Comparison of ENCODE assay signal across 12 cellular contexts in the genomic region with DNA sequence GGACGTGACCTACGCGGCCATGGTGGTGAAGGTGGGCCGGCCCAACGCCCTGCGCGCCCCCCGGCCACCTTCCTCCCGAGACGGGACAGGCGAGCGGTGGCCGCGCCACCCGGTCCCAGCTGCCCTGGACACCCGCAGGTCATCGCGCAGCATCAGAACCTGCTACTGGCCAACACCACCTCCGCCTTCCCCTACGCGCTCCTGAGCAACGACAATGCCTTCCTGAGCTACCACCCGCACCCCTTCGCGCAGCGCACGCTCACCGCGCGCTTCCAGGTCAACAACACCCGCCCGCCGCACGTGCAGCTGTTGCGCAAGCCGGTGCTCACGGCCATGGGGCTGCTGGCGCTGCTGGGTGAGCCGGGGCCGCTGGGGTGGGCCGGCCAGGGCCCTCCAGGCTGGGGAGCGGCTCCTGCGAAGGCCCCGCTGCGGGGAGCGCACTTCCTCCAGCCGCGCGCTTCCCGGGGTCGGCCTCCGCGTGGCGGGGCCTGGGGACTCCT. TPM values are rescaled to one million over a fixed set of nuclear protein-coding genes. Genes with fewer than 3 reads are reported as not detected.
DNase-seq lines count a peak whose midpoint lies in the region; ATAC-seq and TF ChIP-seq lines count a peak whose summit lies in the region.
"Had no signal": no experiment of that assay in that cellular context is flagged by ENCODE, and none has a peak within 500 bp of the region (broad histone marks: within the 10 kb centered on the region; RNA-seq: fewer than 3 reads in every experiment).

No MANE protein-coding gene starts in this region.

- TF ChIP-seq CTCF in fibroblast of villous mesenchyme (IDR thresholded peaks at IDR 0.05; ENCODE audit: insufficient read depth, low read depth, low read length) (no peak), chondrocyte (IDR thresholded peaks at IDR 0.05) (no peak)

- no peak overlapping the region for H3K4me3 ChIP-seq in fibroblast of villous mesenchyme (ENCODE audit: low read depth, low read length)
- H3K4me3 ChIP-seq: BLaER1 treated with 17β-estradiol and CSF1 and Interleukin-3, amounts not matched to agents 10 nM and 100 nM had no signal

- H3K36me3 Mint-ChIP-seq in natural killer cell treated with Interleukin-12 subunit alpha and Interleukin-12 subunit beta and Interleukin-15 and Interleukin-18, amount 100 ng/mL, for 72 hours = peaks cover 5% of the 10 kb centered on the region
- H3K36me3 Mint-ChIP-seq in chondrocyte (ENCODE audit: low read depth) = peaks cover 4% of the 10 kb centered on the region
- no peaks in the 10 kb centered on the region for H3K36me3 Mint-ChIP-seq in stimulated activated effector memory CD8-positive, alpha-beta T cell treated with anti-CD3 and anti-CD28 coated beads, Interleukin-12 subunit alpha, Interleukin-12 subunit beta, amount 100 ng/mL, for 72 hours

- no peak overlapping the region for H3K27ac Mint-ChIP-seq in natural killer cell treated with Interleukin-12 subunit alpha and Interleukin-12 subunit beta and Interleukin-15 and Interleukin-18, amount 100 ng/mL, for 72 hours
- no peak overlapping the region for H3K27ac Mint-ChIP-seq in chondrocyte (ENCODE audit: unreplicated experiment)
- no peak overlapping the region for H3K27ac Mint-ChIP-seq in stimulated activated effector memory CD8-positive, alpha-beta T cell treated with anti-CD3 and anti-CD28 coated beads, Interleukin-12 subunit alpha, Interleukin-12 subunit beta, amount 100 ng/mL, for 72 hours

- no peak for TF ChIP-seq RAD21 in Ishikawa (IDR thresholded peaks at IDR 0.05; ENCODE audit: low read depth)

- H3K4me1 Mint-ChIP-seq in natural killer cell treated with Interleukin-12 subunit alpha and Interleukin-12 subunit beta and Interleukin-15 and Interleukin-18, amount 100 ng/mL, for 72 hours (ENCODE audit: low read depth in 2 of 2) = peaks cover 0 to 6% of the 10 kb centered on the region in 2 donors
- H3K4me1 Mint-ChIP-seq in chondrocyte (ENCODE audit: low read depth) = no peaks in the 10 kb centered on the region
- no peaks in the 10 kb centered on the region for H3K4me1 Mint-ChIP-seq in stimulated activated effector memory CD8-positive, alpha-beta T cell treated with anti-CD3 and anti-CD28 coated beads, Interleukin-12 subunit alpha, Interleukin-12 subunit beta, amount 100 ng/mL, for 72 hours

- H3K27me3 Mint-ChIP-seq in natural killer cell treated with Interleukin-12 subunit alpha and Interleukin-12 subunit beta and Interleukin-15 and Interleukin-18, amount 100 ng/mL, for 72 hours = peaks cover 19 to 22% of the 10 kb centered on the region in 2 donors
- H3K27me3 Mint-ChIP-seq in chondrocyte (ENCODE audit: low read depth) = peaks cover 11% of the 10 kb centered on the region

- no peak overlapping the region for H3K4me3 Mint-ChIP-seq in natural killer cell treated with Interleukin-12 subunit alpha and Interleukin-12 subunit beta and Interleukin-15 and Interleukin-18, amount 100 ng/mL, for 72 hours
- H3K4me3 Mint-ChIP-seq in chondrocyte (ENCODE audit: unreplicated experiment) = no peak overlapping the region
- H3K4me3 Mint-ChIP-seq in stimulated activated effector memory CD8-positive, alpha-beta T cell treated with anti-CD3 and anti-CD28 coated beads, Interleukin-12 subunit alpha, Interleukin-12 subunit beta, amount 100 ng/mL, for 72 hours = no peak overlapping the region

- no peak for TF ChIP-seq EP300 in Ishikawa (IDR thresholded peaks at IDR 0.05; ENCODE audit: borderline replicate concordance)

- DNase-seq in AG20443 (ENCODE audit: low spot score) (peak; percentile 38), fibroblast of villous mesenchyme (ENCODE audit: low read depth) (peak; percentile 43), DMS153 (lab: John Stamatoyannopoulos, UW) (no peak), chondrocyte (ENCODE audit: low spot score) (no peak)
- DNase-seq in natural killer cell treated with Interleukin-12 subunit alpha and Interleukin-12 subunit beta and Interleukin-15 and Interleukin-18, amount 100 ng/mL, for 72 hours (ENCODE audit: low spot score) = no peak
- no peak for DNase-seq in stimulated activated effector memory CD8-positive, alpha-beta T cell treated with anti-CD3 and anti-CD28 coated beads, Interleukin-12 subunit alpha, Interleukin-12 subunit beta, amount 100 ng/mL, for 72 hours (ENCODE audit: low spot score in 2 of 2)
- DNase-seq: kidney, NCI-H1436, T-helper 1 cell had no signal

- H3K9me3 Mint-ChIP-seq in natural killer cell treated with Interleukin-12 subunit alpha and Interleukin-12 subunit beta and Interleukin-15 and Interleukin-18, amount 100 ng/mL, for 72 hours = no peaks in the 10 kb centered on the region
- peaks cover 3% of the 10 kb centered on the region for H3K9me3 Mint-ChIP-seq in chondrocyte (ENCODE audit: low read depth)
- no peaks in the 10 kb centered on the region for H3K9me3 Mint-ChIP-seq in stimulated activated effector memory CD8-positive, alpha-beta T cell treated with anti-CD3 and anti-CD28 coated beads, Interleukin-12 subunit alpha, Interleukin-12 subunit beta, amount 100 ng/mL, for 72 hours

- peak; percentile 5 to 41 for ATAC-seq in natural killer cell treated with Interleukin-12 subunit alpha and Interleukin-12 subunit beta and Interleukin-15 and Interleukin-18, amount 100 ng/mL, for 72 hours
- ATAC-seq in GM21825 (IDR thresholded peaks at IDR 0.05; ENCODE audit: unreplicated experiment) = no peak
- ATAC-seq in stimulated activated effector memory CD8-positive, alpha-beta T cell treated with anti-CD3 and anti-CD28 coated beads, Interleukin-12 subunit alpha, Interleukin-12 subunit beta, amount 100 ng/mL, for 72 hours = no peak

TF ChIP-seq in Ishikawa, 13 proteins besides CTCF, POLR2A, EP300 and RAD21:
- TF ChIP-seq, protein P1, sequence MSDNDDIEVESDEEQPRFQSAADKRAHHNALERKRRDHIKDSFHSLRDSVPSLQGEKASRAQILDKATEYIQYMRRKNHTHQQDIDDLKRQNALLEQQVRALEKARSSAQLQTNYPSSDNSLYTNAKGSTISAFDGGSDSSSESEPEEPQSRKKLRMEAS (IDR thresholded peaks at IDR 0.05) = peak; percentile 87
- no peak for TF ChIP-seq NFIC (IDR thresholded peaks at IDR 0.05)
- TF ChIP-seq, protein P2, sequence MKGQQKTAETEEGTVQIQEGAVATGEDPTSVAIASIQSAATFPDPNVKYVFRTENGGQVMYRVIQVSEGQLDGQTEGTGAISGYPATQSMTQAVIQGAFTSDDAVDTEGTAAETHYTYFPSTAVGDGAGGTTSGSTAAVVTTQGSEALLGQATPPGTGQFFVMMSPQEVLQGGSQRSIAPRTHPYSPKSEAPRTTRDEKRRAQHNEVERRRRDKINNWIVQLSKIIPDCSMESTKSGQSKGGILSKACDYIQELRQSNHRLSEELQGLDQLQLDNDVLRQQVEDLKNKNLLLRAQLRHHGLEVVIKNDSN (IDR thresholded peaks at IDR 0.05) = 0 out of 2 replicates have a peak, but pooled peaks have one; percentile 24
- TF ChIP-seq FOXM1 (IDR thresholded peaks at IDR 0.05; ENCODE audit: borderline replicate concordance, low read depth) = no peak
- TF ChIP-seq ZBTB7A (IDR thresholded peaks at IDR 0.05; ENCODE audit: low read depth) = 0 out of 2 replicates have a peak, but pooled peaks have one; percentile 9
- TF ChIP-seq CEBPB (IDR thresholded peaks at IDR 0.05) = peak; percentile 93
- TF ChIP-seq TCF12 (IDR thresholded peaks at IDR 0.05; ENCODE audit: low read depth) = no peak

RNA-seq across cellular contexts. Expression of a gene that starts 9.0 kb away (rescaled TPM):
- total RNA-seq in fibroblast of villous mesenchyme (under 0.01 and 0.32 TPM in 2 replicates), chondrocyte (0.72 to 1.6 TPM (median 0.75 TPM) in 3 replicates)
- total RNA-seq in natural killer cell treated with Interleukin-12 subunit alpha and Interleukin-12 subunit beta and Interleukin-15 and Interleukin-18, amount 100 ng/mL, for 72 hours = under 1 TPM in 1 of 2 donors, not detected in 1; 0.88 TPM

RNA-seq across cellular contexts. Expression of a gene that starts 9.2 kb away (rescaled TPM):
- total RNA-seq in fibroblast of villous mesenchyme = 8.1 and 8.6 TPM in 2 replicates
- total RNA-seq in natural killer cell treated with Interleukin-12 subunit alpha and Interleukin-12 subunit beta and Interleukin-15 and Interleukin-18, amount 100 ng/mL, for 72 hours = 10 to 100 TPM; 15.2 to 16.6 TPM
- 70.4 to 76.3 TPM (median 75.7 TPM) in 3 replicates for total RNA-seq in chondrocyte

RNA-seq across cellular contexts. Expression of a gene that starts 15.3 kb away (rescaled TPM):
- total RNA-seq in fibroblast of villous mesenchyme (10.4 and 19.3 TPM in 2 replicates), chondrocyte (42.6 to 53.0 TPM (median 46.0 TPM) in 3 replicates)
- total RNA-seq in natural killer cell treated with Interleukin-12 subunit alpha and Interleukin-12 subunit beta and Interleukin-15 and Interleukin-18, amount 100 ng/mL, for 72 hours = 10 to 100 TPM; 15.7 to 17.5 TPM

RNA-seq across cellular contexts. Expression of a gene that starts 28.8 kb away (rescaled TPM):
- total RNA-seq in fibroblast of villous mesenchyme (11.2 and 13.2 TPM in 2 replicates), chondrocyte (15.4 to 18.6 TPM (median 17.2 TPM) in 3 replicates)
- total RNA-seq in natural killer cell treated with Interleukin-12 subunit alpha and Interleukin-12 subunit beta and Interleukin-15 and Interleukin-18, amount 100 ng/mL, for 72 hours = 10 to 100 TPM; 15.4 to 19.6 TPM

Comparison
In these comparisons a context has a peak if more than half of its experiments do, and no peak if none do; other contexts are left out.
1. DNase-seq: peak in AG20443 (single experiment) and fibroblast of villous mesenchyme (single experiment); none in natural killer cell treated with Interleukin-12 subunit alpha and Interleukin-12 subunit beta and Interleukin-15 and Interleukin-18, amount 100 ng/mL, for 72 hours (single experiment), DMS153 (single experiment), chondrocyte (single experiment) and stimulated activated effector memory CD8-positive, alpha-beta T cell treated with anti-CD3 and anti-CD28 coated beads, Interleukin-12 subunit alpha, Interleukin-12 subunit beta, amount 100 ng/mL, for 72 hours (0 of 2).
2. ATAC-seq: peak in natural killer cell treated with Interleukin-12 subunit alpha and Interleukin-12 subunit beta and Interleukin-15 and Interleukin-18, amount 100 ng/mL, for 72 hours (2 of 2); none in GM21825 (single experiment) and stimulated activated effector memory CD8-positive, alpha-beta T cell treated with anti-CD3 and anti-CD28 coated beads, Interleukin-12 subunit alpha, Interleukin-12 subunit beta, amount 100 ng/mL, for 72 hours (single experiment).